Comparison of ENCODE assay signal across 1 cellular context in the genomic region with DNA sequence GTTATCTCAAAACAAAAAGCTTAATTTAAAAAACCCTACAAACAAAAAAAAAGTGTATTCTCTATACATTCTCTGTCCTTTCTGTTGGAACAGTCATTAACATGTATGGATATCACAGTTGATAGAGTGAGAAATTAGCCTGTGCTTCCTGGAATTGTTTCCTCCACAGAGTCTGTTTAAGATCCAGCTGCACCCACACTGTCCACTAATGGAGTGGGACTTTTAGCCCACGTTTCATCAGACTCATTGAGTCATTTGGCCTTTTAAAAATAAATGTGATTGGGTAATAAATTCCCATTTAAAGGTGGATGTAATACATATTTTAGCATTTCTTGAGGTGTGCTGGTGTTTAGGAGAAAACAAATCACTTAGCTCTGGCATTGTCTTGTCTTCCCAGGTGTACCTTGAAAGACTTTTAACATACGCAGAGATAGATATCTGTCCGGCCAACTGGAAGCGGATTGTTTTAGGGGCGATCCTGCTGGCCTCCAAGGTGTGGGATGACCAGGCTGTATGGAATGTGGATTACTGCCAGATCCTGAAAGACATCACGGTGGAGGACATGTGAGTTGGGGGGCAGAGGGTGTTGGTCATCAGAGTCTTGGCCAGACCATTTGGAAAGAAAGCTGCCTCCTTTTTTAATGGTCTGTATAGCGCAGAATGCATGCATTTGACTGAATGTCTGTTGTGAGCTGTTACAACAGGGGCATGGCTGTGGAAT.
TF ChIP-seq lines count a peak whose summit lies in the region.

No MANE protein-coding gene starts in this region.

TF ChIP-seq in A549, 52 proteins besides CTCF, POLR2A, EP300 and RAD21 (continued from another document):
- TF ChIP-seq, protein P1, sequence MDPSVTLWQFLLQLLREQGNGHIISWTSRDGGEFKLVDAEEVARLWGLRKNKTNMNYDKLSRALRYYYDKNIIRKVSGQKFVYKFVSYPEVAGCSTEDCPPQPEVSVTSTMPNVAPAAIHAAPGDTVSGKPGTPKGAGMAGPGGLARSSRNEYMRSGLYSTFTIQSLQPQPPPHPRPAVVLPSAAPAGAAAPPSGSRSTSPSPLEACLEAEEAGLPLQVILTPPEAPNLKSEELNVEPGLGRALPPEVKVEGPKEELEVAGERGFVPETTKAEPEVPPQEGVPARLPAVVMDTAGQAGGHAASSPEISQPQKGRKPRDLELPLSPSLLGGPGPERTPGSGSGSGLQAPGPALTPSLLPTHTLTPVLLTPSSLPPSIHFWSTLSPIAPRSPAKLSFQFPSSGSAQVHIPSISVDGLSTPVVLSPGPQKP (IDR thresholded peaks at IDR 0.05; ENCODE audit: low read depth, low read length) = no peak
- TF ChIP-seq EHMT2 (IDR thresholded peaks at IDR 0.05; ENCODE audit: low read depth) = no peak
- TF ChIP-seq ZC3H11A (IDR thresholded peaks at IDR 0.05) = no peak
